In genomic region chr13:113152894-113153809, GRCh38 we compare ENCODE assay signal across 8 cellular contexts. TPM values are rescaled to one million over a fixed set of nuclear protein-coding genes. Genes with fewer than 3 reads are reported as not detected.
DNase-seq lines count a peak whose midpoint lies in the region; ATAC-seq and TF ChIP-seq lines count a peak whose summit lies in the region.

No MANE protein-coding gene starts in this region.

- no peak for TF ChIP-seq RAD21 in IMR-90 (IDR thresholded peaks at IDR 0.05; ENCODE audit: low read length)

- no peaks in the 10 kb centered on the region for H3K27me3 ChIP-seq in IMR-90 (ENCODE audit: control insufficient read depth, insufficient read depth, low read length)
- H3K27me3 ChIP-seq in parathyroid adenoma (ENCODE audit: control insufficient read depth, insufficient read depth, low read length): no peaks in the 10 kb centered on the region

- peaks cover 14 to 18% of the 10 kb centered on the region in 2 donors for H3K36me3 Mint-ChIP-seq in activated T-cell treated with anti-CD3 and anti-CD28 coated beads, Interleukin-2, amount 50 U/mL, for 72 hours (ENCODE audit: insufficient read depth in 2 of 2)

- H2BK15ac ChIP-seq in IMR-90 (ENCODE audit: low read depth, low read length): peak overlapping the region; percentile 86; the same call in 1 of the 3 replicates

- no TSS peak for BruUV-seq in IMR-90 (replicated peaks; lab: Mats Ljungman, UMichigan)

- POLR2A ChIA-PET in IMR-90 (lab: Charles Lee; ENCODE audit: unreplicated experiment): interaction anchor here (0.6 kb wide), 1 partner anchor 253 kb away, joined by 3 read pairs; no protein-coding TSS in a partner anchor

- H3K27me3 Mint-ChIP-seq in activated T-cell treated with anti-CD3 and anti-CD28 coated beads, Interleukin-2, amount 50 U/mL, for 72 hours (ENCODE audit: low read depth): peaks cover 10% of the 10 kb centered on the region

- WGBS in IMR-90 (ENCODE audit: extremely low coverage in 2 of 2, insufficient read length in 1 of 2), 2 experiments: 41% methylated on average over 29 of the region's 62 CpGs; no CpG with 5 or more reads in 1 of the 2 experiments

- H2AK9ac ChIP-seq in IMR-90 (replicated peaks; ENCODE audit: low read depth, low read length, poor library complexity): peak overlapping the region; percentile 96

- intact Hi-C loops in IMR-90 (cut with micrococcal nuclease): loop anchor here (2.0 kb wide), 1 partner anchor 58 kb away; no protein-coding TSS in a partner anchor
- intact Hi-C loops in Right ventricle myocardium inferior (cut with DNase I): loop anchor here (5.0 to 10.0 kb wide), 4 partner anchors 54 to 242 kb away; partner anchors contain the start of genes CUL4A and PCID2

- H3K9ac ChIP-seq in IMR-90 (ENCODE audit: low read depth, low read length) (peak overlapping the region; percentile 59), parathyroid adenoma (no peak overlapping the region)

- peak; percentile 25 for DNase-seq in stimulated activated CD4-positive, alpha-beta T cell treated with anti-CD3 and anti-CD28 coated beads, Interleukin-4, amount 100 ng/mL, for 1 hour
- no peak for DNase-seq in stimulated activated CD4-positive, alpha-beta T cell treated with anti-CD3 and anti-CD28 coated beads, Interleukin-12 subunit alpha, Interleukin-12 subunit beta, amount 100 ng/mL, for 4 hours
- DNase-seq in IMR-90 (no peak), Right ventricle myocardium inferior (ENCODE audit: missing footprints) (peak; percentile 78), H4 (ENCODE audit: low spot score) (no peak)
- DNase-seq in activated T-cell treated with anti-CD3 and anti-CD28 coated beads, Interleukin-2, amount 50 U/mL, for 72 hours: peak; percentile 21 to 25

- dilution Hi-C loops in IMR-90 (cut with HindIII; ENCODE audit: low sequenced_read_pairs, unreplicated experiment): no loop called here

- peak overlapping the region; percentile 91 for H3K14ac ChIP-seq in IMR-90 (replicated peaks; ENCODE audit: low read depth, low read length)

- ATAC-seq in IMR-90 (ENCODE audit: low read depth): peak; percentile 22
- peak; percentile 40 to 52 for ATAC-seq in activated T-cell treated with anti-CD3 and anti-CD28 coated beads, Interleukin-2, amount 50 U/mL, for 72 hours (replicated peaks in 1 of 2)
- peak; percentile 68 for ATAC-seq in Right ventricle myocardium inferior
- ATAC-seq in GM18517 (IDR thresholded peaks at IDR 0.05; ENCODE audit: unreplicated experiment): no peak

- H4K91ac ChIP-seq in IMR-90 (ENCODE audit: insufficient read depth, low read depth, low read length): peak overlapping the region; percentile 82

- H3K4me2 ChIP-seq in IMR-90 (ENCODE audit: low read depth, low read length) (peak overlapping the region; percentile 70), parathyroid adenoma (ENCODE audit: low read length) (peak overlapping the region; percentile 99)

- peak overlapping the region; percentile 53 for H2BK5ac ChIP-seq in IMR-90 (ENCODE audit: low read depth, low read length, poor library complexity, severe bottlenecking)

- peak overlapping the region; percentile 36 for H3K56ac ChIP-seq in IMR-90 (ENCODE audit: extremely low read depth, insufficient read depth, low read length)

- H2AFZ ChIP-seq in IMR-90 (replicated peaks; ENCODE audit: low read length, poor library complexity) (peak overlapping the region; percentile 93), parathyroid adenoma (peak overlapping the region; percentile 86)

- TF ChIP-seq CTCF in IMR-90 (conservative IDR thresholded peaks at IDR 0.05; ENCODE audit: low read depth, low read length) (no peak), parathyroid adenoma (IDR thresholded peaks at IDR 0.05) (no peak)

- H3K9me3 ChIP-seq in IMR-90 (ENCODE audit: control insufficient read depth, insufficient read depth, low read length): no peaks in the 10 kb centered on the region
- H3K9me3 ChIP-seq in parathyroid adenoma (ENCODE audit: control insufficient read depth, low read length): no peaks in the 10 kb centered on the region

- peak overlapping the region; percentile 84 for H3K4me3 Mint-ChIP-seq in activated T-cell treated with anti-CD3 and anti-CD28 coated beads, Interleukin-2, amount 50 U/mL, for 72 hours

- TF ChIP-seq POLR2A in IMR-90 (IDR thresholded peaks at IDR 0.05; ENCODE audit: low read depth, low read length): no peak

- CTCF ChIA-PET in IMR-90 (lab: Yijun Ruan, JAX): no interaction called here

- H4K5ac ChIP-seq in IMR-90 (ENCODE audit: low read depth, low read length): peak overlapping the region; percentile 92

- peaks cover 11% of the 10 kb centered on the region for H3K4me1 Mint-ChIP-seq in activated T-cell treated with anti-CD3 and anti-CD28 coated beads, Interleukin-2, amount 50 U/mL, for 72 hours (ENCODE audit: low read depth)

- peak overlapping the region; percentile 93 for H2AK5ac ChIP-seq in IMR-90 (ENCODE audit: low read depth, low read length)

- H3K9me1 ChIP-seq in IMR-90 (ENCODE audit: insufficient read depth, low read length): peaks cover 5% of the 10 kb centered on the region; the same call in 1 of the 2 replicates

- H3K4me1 ChIP-seq in IMR-90 (ENCODE audit: control insufficient read depth, insufficient read depth, low read length) (peaks cover 11% of the 10 kb centered on the region), parathyroid adenoma (peaks cover 3% of the 10 kb centered on the region)

- peaks cover 10% of the 10 kb centered on the region in 2 donors for H3K9me3 Mint-ChIP-seq in activated T-cell treated with anti-CD3 and anti-CD28 coated beads, Interleukin-2, amount 50 U/mL, for 72 hours

- peak overlapping the region; percentile 56 for H2BK120ac ChIP-seq in IMR-90 (ENCODE audit: low read depth, low read length)

- no peaks in the 10 kb centered on the region for H3K79me2 ChIP-seq in parathyroid adenoma

- H3K4me3 ChIP-seq in IMR-90 (ENCODE audit: insufficient read depth, low read depth, low read length) (peak overlapping the region; percentile 38; the same call in 1 of the 2 replicates), parathyroid adenoma (ENCODE audit: low read depth, low read length) (peak overlapping the region; percentile 67)

- H3K36me3 ChIP-seq in IMR-90 (ENCODE audit: control insufficient read depth, insufficient read depth, low read length): no peaks in the 10 kb centered on the region
- no peaks in the 10 kb centered on the region for H3K36me3 ChIP-seq in parathyroid adenoma (ENCODE audit: control insufficient read depth, insufficient read depth, low read length)

- H3K27ac ChIP-seq in IMR-90 (ENCODE audit: insufficient read depth, low read length) (peak overlapping the region; percentile 68), parathyroid adenoma (peak overlapping the region; percentile 80)

- no peaks in the 10 kb centered on the region for H3K79me1 ChIP-seq in IMR-90 (ENCODE audit: low read depth in 1 of 2, low read length in 2 of 2)

- H4K20me1 ChIP-seq in IMR-90 (ENCODE audit: insufficient read depth, low read length): no peaks in the 10 kb centered on the region

- H3K23ac ChIP-seq in IMR-90 (ENCODE audit: low read depth, low read length): peak overlapping the region; percentile 66

- H3K18ac ChIP-seq in IMR-90 (ENCODE audit: low read depth, low read length): peak overlapping the region; percentile 78

- peak overlapping the region; percentile 26 for H3K27ac Mint-ChIP-seq in activated T-cell treated with anti-CD3 and anti-CD28 coated beads, Interleukin-2, amount 50 U/mL, for 72 hours

- in situ Hi-C loops in IMR-90 (cut with MboI; ENCODE audit: low sequenced_read_pairs): no loop called here

- H2BK20ac ChIP-seq in IMR-90 (ENCODE audit: low read depth, low read length): peak overlapping the region; percentile 55; the same call in 1 of the 2 replicates

- peak overlapping the region; percentile 94 to 98 for H4K8ac ChIP-seq in IMR-90 (ENCODE audit: low read depth in 2 of 2, low read length in 2 of 2)

- peak overlapping the region; percentile 77 for H3K4ac ChIP-seq in IMR-90 (ENCODE audit: low read depth, low read length)

RNA-seq across cellular contexts. Expression of gene PROZ, which starts 5.3 kb away (rescaled TPM):
- total RNA-seq in IMR-90 (2012; rRNA removed) (not detected in 2 replicates), Right ventricle myocardium inferior (not detected)
- not detected in 2 replicates for polyA plus RNA-seq in IMR-90 (2012; rRNA removed)
- not detected in 2 replicates for polyA plus RNA-seq in IMR-90 (2012; cell fraction: cytosol; rRNA removed)
- polyA plus RNA-seq in IMR-90 (2012; cell fraction: nucleus; rRNA removed; ENCODE audit: low replicate concordance): not detected in 2 replicates
- total RNA-seq in activated T-cell treated with anti-CD3 and anti-CD28 coated beads, Interleukin-2, amount 50 U/mL, for 72 hours: not detected
- total RNA-seq in H4 (2014; rRNA removed; shearing (Covaris generic)): not detected in 2 replicates

RNA-seq across cellular contexts. Expression of gene F10, which starts 30.6 kb away (rescaled TPM):
- 7.2 and 9.1 TPM in 2 replicates for total RNA-seq in IMR-90 (2012; rRNA removed)
- 19.5 and 19.7 TPM in 2 replicates for polyA plus RNA-seq in IMR-90 (2012; rRNA removed)
- polyA plus RNA-seq in IMR-90 (2012; cell fraction: cytosol; rRNA removed): 12.2 and 29.3 TPM in 2 replicates
- 9.8 and 11.4 TPM in 2 replicates for polyA plus RNA-seq in IMR-90 (2012; cell fraction: nucleus; rRNA removed; ENCODE audit: low replicate concordance)
- not detected for total RNA-seq in activated T-cell treated with anti-CD3 and anti-CD28 coated beads, Interleukin-2, amount 50 U/mL, for 72 hours
- total RNA-seq in Right ventricle myocardium inferior: 5.2 TPM
- total RNA-seq in H4 (2014; rRNA removed; shearing (Covaris generic)): not detected in 2 replicates

RNA-seq across cellular contexts. Expression of gene F7, which starts 47.6 kb away (rescaled TPM):
- total RNA-seq in IMR-90 (2012; rRNA removed) (under 0.01 TPM in 1 of 2 replicates, not detected in the other), Right ventricle myocardium inferior (not detected)
- 0.07 and 0.09 TPM in 2 replicates for polyA plus RNA-seq in IMR-90 (2012; rRNA removed)
- 0.03 TPM in 1 of 2 replicates, not detected in the other for polyA plus RNA-seq in IMR-90 (2012; cell fraction: cytosol; rRNA removed)
- 0.09 TPM in 2 replicates for polyA plus RNA-seq in IMR-90 (2012; cell fraction: nucleus; rRNA removed; ENCODE audit: low replicate concordance)
- total RNA-seq in activated T-cell treated with anti-CD3 and anti-CD28 coated beads, Interleukin-2, amount 50 U/mL, for 72 hours: not detected
- total RNA-seq in H4 (2014; rRNA removed; shearing (Covaris generic)): not detected in 2 replicates

RNA-seq across cellular contexts. Expression of gene PCID2, which starts 55.3 kb away (rescaled TPM):
- total RNA-seq in IMR-90 (2012; rRNA removed) (72.8 and 90.9 TPM in 2 replicates), Right ventricle myocardium inferior (57.2 TPM)
- polyA plus RNA-seq in IMR-90 (2012; rRNA removed): 71.7 and 83.5 TPM in 2 replicates
- 25.2 and 46.9 TPM in 2 replicates for polyA plus RNA-seq in IMR-90 (2012; cell fraction: cytosol; rRNA removed)
- polyA plus RNA-seq in IMR-90 (2012; cell fraction: nucleus; rRNA removed; ENCODE audit: low replicate concordance): 56.5 and 157 TPM in 2 replicates
- 10 to 100 TPM; 76.8 to 83.1 TPM for total RNA-seq in activated T-cell treated with anti-CD3 and anti-CD28 coated beads, Interleukin-2, amount 50 U/mL, for 72 hours
- 62.4 and 68.1 TPM in 2 replicates for total RNA-seq in H4 (2014; rRNA removed; shearing (Covaris generic))

RNA-seq across cellular contexts. Expression of gene CUL4A, which starts 56.3 kb away (rescaled TPM):
- total RNA-seq in IMR-90 (2012; rRNA removed) (128 and 146 TPM in 2 replicates), Right ventricle myocardium inferior (143 TPM)
- polyA plus RNA-seq in IMR-90 (2012; rRNA removed): 68.7 and 86.0 TPM in 2 replicates
- polyA plus RNA-seq in IMR-90 (2012; cell fraction: cytosol; rRNA removed): 35.5 and 36.9 TPM in 2 replicates
- polyA plus RNA-seq in IMR-90 (2012; cell fraction: nucleus; rRNA removed; ENCODE audit: low replicate concordance): 77.4 and 122 TPM in 2 replicates
- total RNA-seq in activated T-cell treated with anti-CD3 and anti-CD28 coated beads, Interleukin-2, amount 50 U/mL, for 72 hours: 10 to 100 TPM; 71.4 to 82.1 TPM
- 61.0 and 62.3 TPM in 2 replicates for total RNA-seq in H4 (2014; rRNA removed; shearing (Covaris generic))

Comparison
In these comparisons a context has a peak if more than half of its experiments do, and no peak if none do; other contexts are left out.
1. DNase-seq: peak in stimulated activated CD4-positive, alpha-beta T cell treated with anti-CD3 and anti-CD28 coated beads, Interleukin-4, amount 100 ng/mL, for 1 hour (single experiment), activated T-cell treated with anti-CD3 and anti-CD28 coated beads, Interleukin-2, amount 50 U/mL, for 72 hours (2 of 2) and Right ventricle myocardium inferior (single experiment); none in stimulated activated CD4-positive, alpha-beta T cell treated with anti-CD3 and anti-CD28 coated beads, Interleukin-12 subunit alpha, Interleukin-12 subunit beta, amount 100 ng/mL, for 4 hours (single experiment), IMR-90 (single experiment) and H4 (single experiment).